Comparison of ENCODE assay signal across 26 cellular contexts in genomic region chrX:128805236-128805635, GRCh38.
"Had no signal": no experiment of that assay in that cellular context is flagged by ENCODE, and none has a peak within 500 bp of the region (broad histone marks: within the 10 kb centered on the region; RNA-seq: fewer than 3 reads in every experiment).

No MANE protein-coding gene starts in this region.

- FAIRE-seq: endometrium, keratinocyte had no signal

- DNase-seq: cerebellar nuclear complex; cortex of kidney; effector memory CD8-positive, alpha-beta T cell; erythroblast; esophagus squamous epithelium; foreskin melanocyte; glutamatergic neuron; heart right ventricle; hypothalamus; immature natural killer cell; left lung; mesenchymal stem cell; naive thymus-derived CD8-positive, alpha-beta T cell; nephron progenitor cell; nucleus accumbens; posterior cingulate gyrus; retina; stimulated activated CD4-positive, alpha-beta T cell treated with anti-CD3 and anti-CD28 coated beads, Interleukin-2, amount 100 ng/mL, for 24 hours; stimulated activated CD4-positive, alpha-beta T cell treated with anti-CD3 and anti-CD28 coated beads, Interleukin-4, amount 100 ng/mL, for 24 hours; stimulated activated naive CD4-positive, alpha-beta T cell treated with Interleukin-2 at 50 U/mL for 16 hours; stomach; thyroid gland had no signal

- H3K27me3 ChIP-seq: esophagus squamous epithelium, heart right ventricle, left lung, stomach, thyroid gland had no signal

- H3K4me1 ChIP-seq: esophagus squamous epithelium, heart right ventricle, left lung, stomach, thyroid gland had no signal

- ATAC-seq: effector memory CD8-positive, alpha-beta T cell; heart right ventricle; left lung; naive thymus-derived CD8-positive, alpha-beta T cell; sciatic nerve; stimulated activated effector memory CD8-positive, alpha-beta T cell treated with anti-CD3 and anti-CD28 coated beads, Interleukin-12 subunit alpha, Interleukin-12 subunit beta, amount 100 ng/mL, for 72 hours had no signal

- H3K36me3 ChIP-seq: esophagus squamous epithelium, heart right ventricle, left lung, stomach, thyroid gland had no signal

- H3K4me3 ChIP-seq: esophagus squamous epithelium, heart right ventricle, left lung, stomach, thyroid gland had no signal

- H3K9me3 ChIP-seq: esophagus squamous epithelium, stomach, thyroid gland had no signal

- H3K27ac ChIP-seq: esophagus squamous epithelium, heart right ventricle, left lung, thyroid gland had no signal
